8 cellular contexts compared by ENCODE assay signal in the genomic region with DNA sequence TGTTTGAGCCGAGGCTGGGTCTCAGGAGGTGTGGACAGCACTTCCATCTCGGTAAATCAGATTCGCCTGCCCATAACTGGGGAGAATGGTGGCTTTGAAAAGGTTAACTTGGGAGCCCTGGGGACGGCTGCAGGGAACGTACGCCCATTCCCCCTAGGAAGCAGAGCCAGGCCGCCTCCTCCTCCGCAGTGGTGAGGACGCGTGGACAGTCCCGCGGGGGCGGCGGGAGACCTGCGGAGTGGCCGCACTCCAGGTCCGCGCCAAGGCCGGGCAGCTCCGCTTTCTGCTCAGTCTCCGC. TPM values are rescaled to one million over a fixed set of nuclear protein-coding genes. Genes with fewer than 3 reads are reported as not detected.
DNase-seq lines count a peak whose midpoint lies in the region; ATAC-seq and TF ChIP-seq lines count a peak whose summit lies in the region.

No MANE protein-coding gene starts in this region.

- dilution Hi-C loops in mammary epithelial cell (cut with HindIII; ENCODE audit: low sequenced_read_pairs): no loop called here

- H3K9ac ChIP-seq in mammary epithelial cell (ENCODE audit: insufficient read depth, low read length): no peak overlapping the region

- H3K27me3 ChIP-seq in mammary epithelial cell (ENCODE audit: insufficient read depth, low read length): peaks cover 29% of the 10 kb centered on the region

- H2AFZ ChIP-seq in mammary epithelial cell (ENCODE audit: low read depth, low read length): peak overlapping the region; percentile 24

- WGBS in mammary epithelial cell (ENCODE audit: low coverage, missing lambda C conversion rate): 9% methylated on average over 15 of the region's 21 CpGs
- WGBS in mesodermal cell (ENCODE audit: insufficient coverage in 2 of 2), 2 experiments: 2 to 3% methylated on average over 19 to 20 of the region's 21 CpGs

- intact Hi-C loops in mammary epithelial cell (cut with micrococcal nuclease): loop anchor here (1.0 to 10.0 kb wide), 4 partner anchors 302 to 1735 kb away; no protein-coding TSS in a partner anchor

- H3K4me2 ChIP-seq in mammary epithelial cell (ENCODE audit: insufficient read depth, low read depth, low read length): peak overlapping the region; percentile 53

- no peak overlapping the region for H3K4me3 ChIP-seq in mammary epithelial cell (replicated peaks in 1 of 3; ENCODE audit: insufficient read depth in 1 of 3, low read depth in 2 of 3, low read length in 3 of 3)
- H3K4me3 ChIP-seq in mesodermal cell (ENCODE audit: extremely low read depth, insufficient read depth, low read length, poor library complexity, severe bottlenecking): peak overlapping the region; percentile 62

- H3K27ac ChIP-seq in mammary epithelial cell (ENCODE audit: insufficient read depth, low read depth, low read length) (no peak overlapping the region), mesodermal cell (ENCODE audit: low read depth, low read length, severe bottlenecking) (no peak overlapping the region)

- in situ Hi-C loops in mammary epithelial cell (cut with MboI; ENCODE audit: low sequenced_read_pairs in 2 of 2): loop anchor here in 1 of 2 donors (25.0 kb wide), 1 partner anchor 302 kb away; no protein-coding TSS in a partner anchor

- no peaks in the 10 kb centered on the region for H3K36me3 ChIP-seq in mammary epithelial cell (ENCODE audit: insufficient read depth, low read length)
- no peaks in the 10 kb centered on the region for H3K36me3 ChIP-seq in mesodermal cell (ENCODE audit: control insufficient read depth, insufficient read depth, low read length)

- peak; percentile 50 for ATAC-seq in HG03342 (IDR thresholded peaks at IDR 0.05; ENCODE audit: unreplicated experiment)
- no peak for ATAC-seq in GM21515 (IDR thresholded peaks at IDR 0.05; ENCODE audit: unreplicated experiment)

- CTCF ChIA-PET in mammary epithelial cell (lab: Charles Lee; ENCODE audit: low non-redundant PET): interaction anchor here (0.6 to 1.0 kb wide), 4 partner anchors 32 to 669 kb away, joined by 3 to 5 read pairs (median 4); no protein-coding TSS in a partner anchor

- H3K79me2 ChIP-seq in mammary epithelial cell (ENCODE audit: insufficient read depth, low read length): no peaks in the 10 kb centered on the region

- H3K4me1 ChIP-seq in mammary epithelial cell (ENCODE audit: insufficient read depth, low read length) (no peaks in the 10 kb centered on the region), mesodermal cell (ENCODE audit: control insufficient read depth, insufficient read depth, low read length, poor library complexity, severe bottlenecking) (peaks cover 12% of the 10 kb centered on the region)

- TF ChIP-seq CTCF in mammary epithelial cell (conservative IDR thresholded peaks at IDR 0.05 in 1 of 2, IDR thresholded peaks at IDR 0.05 in 1 of 2; ENCODE audit: extremely low read depth in 1 of 2, insufficient read depth in 1 of 2, low read depth in 1 of 2, low read length in 2 of 2): peak in 1 of 2 donors; percentile 14

- no TSS peak for BruUV-seq in mammary epithelial cell (replicated peaks; lab: Mats Ljungman, UMichigan)

- peak; percentile 28 for DNase-seq in activated CD4-positive, alpha-beta T cell treated with anti-CD3 and anti-CD28 coated beads, Interleukin-2, amount 50 U/mL, for 1 hour
- no peak for DNase-seq in activated CD4-positive, alpha-beta T cell treated with anti-CD3 and anti-CD28 coated beads for 48 hours
- DNase-seq in mammary epithelial cell (peak; percentile 11), H4 (ENCODE audit: low spot score) (no peak), HCEC 1CT (no peak)

- no peaks in the 10 kb centered on the region for H4K20me1 ChIP-seq in mammary epithelial cell (ENCODE audit: insufficient read depth, low read length)

- H3K9me3 ChIP-seq in mammary epithelial cell (replicated peaks; ENCODE audit: insufficient read depth, low read length): no peaks in the 10 kb centered on the region
- no peaks in the 10 kb centered on the region for H3K9me3 ChIP-seq in mesodermal cell (ENCODE audit: control insufficient read depth, low read length)

RNA-seq across cellular contexts. Expression of a gene that starts 0.8 kb away (rescaled TPM):
- total RNA-seq in mammary epithelial cell: under 1 TPM in 1 of 2 donors, not detected in 1; 0.50 TPM
- polyA plus RNA-seq in mammary epithelial cell: not detected
- polyA minus RNA-seq in mammary epithelial cell: not detected
- 16.4 TPM for polyA plus RNA-seq in mesodermal cell (2013, experiment 1 of 2)
- 16.5 TPM for polyA plus RNA-seq in mesodermal cell (2013, experiment 2 of 2)
- 0.66 TPM in 1 of 2 replicates, not detected in the other for total RNA-seq in H4 (2014; rRNA removed; shearing (Covaris generic))

Comparison
In these comparisons a context has a peak if more than half of its experiments do, and no peak if none do; other contexts are left out.
1. DNase-seq: peak in activated CD4-positive, alpha-beta T cell treated with anti-CD3 and anti-CD28 coated beads, Interleukin-2, amount 50 U/mL, for 1 hour (single experiment) and mammary epithelial cell (single experiment); none in activated CD4-positive, alpha-beta T cell treated with anti-CD3 and anti-CD28 coated beads for 48 hours (single experiment), H4 (single experiment) and HCEC 1CT (single experiment).